15 cellular contexts compared by ENCODE assay signal in the genomic region with DNA sequence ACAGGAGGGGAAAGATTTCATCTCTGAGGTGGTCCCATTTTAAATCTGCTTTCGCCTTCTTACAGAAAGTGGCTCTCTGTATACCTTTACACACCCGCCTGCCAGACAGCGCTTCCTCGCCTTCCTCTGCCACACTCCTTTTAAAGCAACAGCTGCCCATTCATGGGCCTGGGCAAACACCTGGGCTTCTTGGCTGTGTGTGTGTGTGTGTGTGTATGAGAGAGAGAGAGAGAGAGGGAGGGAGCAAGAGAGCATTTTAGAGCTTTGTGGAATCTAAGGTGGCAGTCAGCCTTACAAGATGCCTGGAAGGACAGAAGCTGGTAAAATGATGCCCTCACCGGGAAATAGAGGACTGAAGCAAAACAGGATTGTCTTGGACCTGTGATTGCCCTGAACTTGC. TPM values are rescaled to one million over a fixed set of nuclear protein-coding genes. Genes with fewer than 3 reads are reported as not detected.
"Had no signal": no experiment of that assay in that cellular context is flagged by ENCODE, and none has a peak within 500 bp of the region (broad histone marks: within the 10 kb centered on the region; RNA-seq: fewer than 3 reads in every experiment).

No MANE protein-coding gene starts in this region.

- H3K27ac ChIP-seq: hepatocyte, lower lobe of right lung, suprapubic skin had no signal

- H3K4me3 ChIP-seq: hepatocyte, lower lobe of right lung, suprapubic skin had no signal

- H3K4me2 ChIP-seq: hepatocyte had no signal

- H3K36me3 ChIP-seq: lower lobe of right lung, suprapubic skin had no signal

- H3K4me1 ChIP-seq: lower lobe of right lung, suprapubic skin had no signal

- H3K9me3 ChIP-seq: lower lobe of right lung, suprapubic skin had no signal

- DNase-seq: activated CD4-positive, alpha-beta T cell treated with anti-CD3 and anti-CD28 coated beads, Interleukin-2, amount 50 U/mL, for 1 hour; activated T-cell treated with anti-CD3 and anti-CD28 coated beads for 4 hours; effector memory CD4-positive, alpha-beta T cell; lower lobe of right lung; naive thymus-derived CD4-positive, alpha-beta T cell; occipital lobe; stimulated activated CD4-positive, alpha-beta T cell treated with anti-CD3 and anti-CD28 coated beads, Interleukin-2, amount 100 ng/mL, for 48 hours; stimulated activated naive CD8-positive, alpha-beta T cell treated with anti-CD3 and anti-CD28 coated beads, Interleukin-15, Interleukin-2, amounts not matched to agents 100 U/mL and 50 U/mL, for 24 hours; T-cell had no signal

- ATAC-seq: activated T-helper 17 cell treated with anti-CD3 and anti-CD28 coated beads, Interleukin-2, amount 50 U/mL, for 72 hours; lower lobe of right lung; naive thymus-derived CD4-positive, alpha-beta T cell; stimulated activated naive CD8-positive, alpha-beta T cell treated with anti-CD3 and anti-CD28 coated beads, Interleukin-15, Interleukin-2, amounts not matched to agents 100 U/mL and 50 U/mL, for 24 hours; T-cell had no signal

- H3K27me3 ChIP-seq: suprapubic skin had no signal

- H3K9me3 Mint-ChIP-seq: activated naive CD4-positive, alpha-beta T cell treated with anti-CD3 and anti-CD28 coated beads, Interleukin-2, amount 50 U/mL, for 24 hours; activated T-helper 17 cell treated with anti-CD3 and anti-CD28 coated beads, Interleukin-2, amount 50 U/mL, for 72 hours; brain; T-cell; type B pancreatic cell had no signal

- H3K4me3 Mint-ChIP-seq: activated naive CD4-positive, alpha-beta T cell treated with anti-CD3 and anti-CD28 coated beads, Interleukin-2, amount 50 U/mL, for 24 hours; activated T-helper 17 cell treated with anti-CD3 and anti-CD28 coated beads, Interleukin-2, amount 50 U/mL, for 72 hours; naive thymus-derived CD4-positive, alpha-beta T cell; T-cell; type B pancreatic cell had no signal

- H3K36me3 Mint-ChIP-seq: activated naive CD4-positive, alpha-beta T cell treated with anti-CD3 and anti-CD28 coated beads, Interleukin-2, amount 50 U/mL, for 24 hours; brain; naive thymus-derived CD4-positive, alpha-beta T cell; T-cell had no signal

- H3K79me2 ChIP-seq: hepatocyte had no signal

- H3K27ac Mint-ChIP-seq: activated naive CD4-positive, alpha-beta T cell treated with anti-CD3 and anti-CD28 coated beads, Interleukin-2, amount 50 U/mL, for 24 hours; activated T-helper 17 cell treated with anti-CD3 and anti-CD28 coated beads, Interleukin-2, amount 50 U/mL, for 72 hours; brain; naive thymus-derived CD4-positive, alpha-beta T cell; T-cell; type B pancreatic cell had no signal

- H3K4me1 Mint-ChIP-seq: activated naive CD4-positive, alpha-beta T cell treated with anti-CD3 and anti-CD28 coated beads, Interleukin-2, amount 50 U/mL, for 24 hours; activated T-helper 17 cell treated with anti-CD3 and anti-CD28 coated beads, Interleukin-2, amount 50 U/mL, for 72 hours; naive thymus-derived CD4-positive, alpha-beta T cell; T-cell had no signal

- H2AFZ ChIP-seq: hepatocyte had no signal

RNA-seq across cellular contexts. Expression of gene PTHLH, which starts 20.0 kb away (rescaled TPM):
- total RNA-seq: activated T-helper 17 cell treated with anti-CD3 and anti-CD28 coated beads, Interleukin-2, amount 50 U/mL, for 72 hours; naive thymus-derived CD4-positive, alpha-beta T cell; occipital lobe; T-cell had no signal
- polyA plus RNA-seq: naive thymus-derived CD4-positive, alpha-beta T cell had no signal
